17 cellular contexts compared by ENCODE assay signal in genomic region chr14:50012644-50013043, GRCh38.
DNase-seq lines count a peak whose midpoint lies in the region; ATAC-seq and TF ChIP-seq lines count a peak whose summit lies in the region.
"Had no signal": no experiment of that assay in that cellular context is flagged by ENCODE, and none has a peak within 500 bp of the region (broad histone marks: within the 10 kb centered on the region; RNA-seq: fewer than 3 reads in every experiment).

No MANE protein-coding gene starts in this region.

- H3K9me3 ChIP-seq in IMR-90 (ENCODE audit: control insufficient read depth, insufficient read depth, low read length) (no peaks in the 10 kb centered on the region), mammary epithelial cell (replicated peaks; ENCODE audit: insufficient read depth, low read length) (no peaks in the 10 kb centered on the region)

- H4K91ac ChIP-seq in IMR-90 (ENCODE audit: insufficient read depth, low read depth, low read length), result peak overlapping the region; percentile 4; the same call in 1 of the 2 replicates

- H3K27me3 ChIP-seq in IMR-90 (ENCODE audit: control insufficient read depth, insufficient read depth, low read length) (no peaks in the 10 kb centered on the region), mammary epithelial cell (ENCODE audit: insufficient read depth, low read length) (no peaks in the 10 kb centered on the region)

- H3K4me1 Mint-ChIP-seq in mesothelial cell of epicardium, result peaks cover 17% of the 10 kb centered on the region
- peaks cover 40% of the 10 kb centered on the region for H3K4me1 Mint-ChIP-seq in activated CD8-positive, alpha-beta T cell treated with anti-CD3 and anti-CD28 coated beads, Interleukin-2, amount 10 ng/mL, durations not matched to agents 7 days and 5 days (ENCODE audit: low read depth)

- intact Hi-C loops in IMR-90 (cut with micrococcal nuclease), result no loop called here
- intact Hi-C loops in mammary epithelial cell (cut with micrococcal nuclease), result no loop called here

- H3K36me3 ChIP-seq in IMR-90 (ENCODE audit: control insufficient read depth, insufficient read depth, low read length) (no peaks in the 10 kb centered on the region), mammary epithelial cell (ENCODE audit: insufficient read depth, low read length) (no peaks in the 10 kb centered on the region)

- DNase-seq in AG20443 (ENCODE audit: low spot score) (peak; percentile 72), IMR-90 (peak; percentile 78), mammary epithelial cell (peak; percentile 62), mesothelial cell of epicardium (ENCODE audit: low spot score in 2 of 2, unreplicated experiment in 2 of 2) (no peak), NCI-H187 treated with DMSO at 0.1 percent for 48 hours (lab: John Stamatoyannopoulos, UW) (no peak), amygdala (lab: John Stamatoyannopoulos, UW) (no peak), NCI-H2029 (lab: John Stamatoyannopoulos, UW) (no peak)
- DNase-seq in activated CD8-positive, alpha-beta T cell treated with anti-CD3 and anti-CD28 coated beads, Interleukin-2, amount 10 ng/mL, durations not matched to agents 7 days and 5 days, result no peak
- DNase-seq: caudate nucleus; KBM-7; NCI-H1105 treated with DMSO at 0.1 percent for 48 hours; occipital lobe; stimulated activated CD4-positive, alpha-beta T cell treated with anti-CD3 and anti-CD28 coated beads, Interleukin-4, amount 100 ng/mL, for 4 hours; T-helper 9 cell had no signal

- dilution Hi-C loops in IMR-90 (cut with HindIII; ENCODE audit: low sequenced_read_pairs, unreplicated experiment), result no loop called here
- dilution Hi-C loops in mammary epithelial cell (cut with HindIII; ENCODE audit: low sequenced_read_pairs), result no loop called here

- no peak overlapping the region for H2BK5ac ChIP-seq in IMR-90 (ENCODE audit: low read depth, low read length, poor library complexity, severe bottlenecking)

- BruUV-seq in IMR-90 (replicated peaks; lab: Mats Ljungman, UMichigan) (no TSS peak), mammary epithelial cell (replicated peaks; lab: Mats Ljungman, UMichigan) (no TSS peak)

- H3K79me1 ChIP-seq in IMR-90 (ENCODE audit: low read depth in 1 of 2, low read length in 2 of 2), result no peaks in the 10 kb centered on the region

- no peaks in the 10 kb centered on the region for H3K9me3 Mint-ChIP-seq in mesothelial cell of epicardium
- no peaks in the 10 kb centered on the region for H3K9me3 Mint-ChIP-seq in activated CD8-positive, alpha-beta T cell treated with anti-CD3 and anti-CD28 coated beads, Interleukin-2, amount 10 ng/mL, durations not matched to agents 7 days and 5 days (ENCODE audit: insufficient read depth)
- H3K9me3 Mint-ChIP-seq: activated naive CD4-positive, alpha-beta T cell treated with anti-CD3 and anti-CD28 coated beads, Interleukin-2, amount 50 U/mL, for 24 hours; memory B cell had no signal

- peak overlapping the region; percentile 67; the same call in 1 of the 2 replicates for H2BK120ac ChIP-seq in IMR-90 (ENCODE audit: low read depth, low read length)

- H3K4me2 ChIP-seq in IMR-90 (ENCODE audit: low read depth, low read length) (no peak overlapping the region), mammary epithelial cell (ENCODE audit: insufficient read depth, low read depth, low read length) (no peak overlapping the region)

- H2BK15ac ChIP-seq in IMR-90 (ENCODE audit: low read depth, low read length), result peak overlapping the region; percentile 54; the same call in 1 of the 3 replicates

- no peak for TF ChIP-seq RAD21 in IMR-90 (IDR thresholded peaks at IDR 0.05; ENCODE audit: low read length)

- H3K9ac ChIP-seq in IMR-90 (ENCODE audit: low read depth, low read length) (no peak overlapping the region), mammary epithelial cell (ENCODE audit: insufficient read depth, low read length) (peak overlapping the region; percentile 29)

- H4K20me1 ChIP-seq in IMR-90 (ENCODE audit: insufficient read depth, low read length), result no peaks in the 10 kb centered on the region
- no peaks in the 10 kb centered on the region for H4K20me1 ChIP-seq in mammary epithelial cell (ENCODE audit: insufficient read depth, low read length)

- no peak overlapping the region; the same call in 1 of the 2 replicates for H2BK20ac ChIP-seq in IMR-90 (ENCODE audit: low read depth, low read length)

- CTCF ChIA-PET in IMR-90 (lab: Yijun Ruan, JAX) (interaction anchor here (0.9 kb wide), 1 partner anchor 12 kb away, joined by 3 read pairs; no protein-coding TSS in a partner anchor), mammary epithelial cell (lab: Charles Lee; ENCODE audit: low non-redundant PET) (interaction anchor here (0.6 to 1.1 kb wide), 3 partner anchors 26 to 150 kb away, joined by 5 to 8 read pairs (median 5); no protein-coding TSS in a partner anchor)
- CTCF ChIA-PET in activated CD8-positive, alpha-beta T cell treated with anti-CD3 and anti-CD28 coated beads, Interleukin-2, amount 10 ng/mL, durations not matched to agents 7 days and 5 days (lab: Charles Lee), result interaction anchor here (1.2 kb wide), 1 partner anchor 73 kb away, joined by 3 read pairs; no protein-coding TSS in a partner anchor

- no peak overlapping the region for H2AK9ac ChIP-seq in IMR-90 (replicated peaks; ENCODE audit: low read depth, low read length, poor library complexity)

- peak overlapping the region; percentile 14; the same call in 1 of the 2 replicates for H3K14ac ChIP-seq in IMR-90 (replicated peaks; ENCODE audit: low read depth, low read length)

- no peak overlapping the region for H3K23ac ChIP-seq in IMR-90 (ENCODE audit: low read depth, low read length)

- peak overlapping the region; percentile 91 for H2AK5ac ChIP-seq in IMR-90 (ENCODE audit: low read depth, low read length)

- H3K4ac ChIP-seq in IMR-90 (ENCODE audit: low read depth, low read length), result peak overlapping the region; percentile 20; the same call in 1 of the 2 replicates

- no peak for TF ChIP-seq POLR2A in IMR-90 (IDR thresholded peaks at IDR 0.05; ENCODE audit: low read depth, low read length)

- peaks cover 5% of the 10 kb centered on the region for H3K9me1 ChIP-seq in IMR-90 (ENCODE audit: insufficient read depth, low read length)

- no peaks in the 10 kb centered on the region for H3K79me2 ChIP-seq in mammary epithelial cell (ENCODE audit: insufficient read depth, low read length)

- in situ Hi-C loops in IMR-90 (cut with MboI; ENCODE audit: low sequenced_read_pairs) (no loop called here), mammary epithelial cell (cut with MboI; ENCODE audit: low sequenced_read_pairs in 2 of 2) (no loop called here)

- H3K56ac ChIP-seq in IMR-90 (ENCODE audit: extremely low read depth, insufficient read depth, low read length), result no peak overlapping the region

- POLR2A ChIA-PET in IMR-90 (lab: Charles Lee; ENCODE audit: unreplicated experiment), result interaction anchor here (0.6 kb wide), 1 partner anchor 144 kb away, joined by 3 read pairs; no protein-coding TSS in a partner anchor
- POLR2A ChIA-PET in activated CD8-positive, alpha-beta T cell treated with anti-CD3 and anti-CD28 coated beads, Interleukin-2, amount 10 ng/mL, durations not matched to agents 7 days and 5 days (lab: Charles Lee), result interaction anchor here (0.7 to 1.5 kb wide), 3 partner anchors 9 to 103 kb away, joined by 3 to 4 read pairs (median 3); no protein-coding TSS in a partner anchor

- no peaks in the 10 kb centered on the region for H3K27me3 Mint-ChIP-seq in mesothelial cell of epicardium (ENCODE audit: low read depth)
- H3K27me3 Mint-ChIP-seq in activated CD8-positive, alpha-beta T cell treated with anti-CD3 and anti-CD28 coated beads, Interleukin-2, amount 10 ng/mL, durations not matched to agents 7 days and 5 days (ENCODE audit: low read depth), result no peaks in the 10 kb centered on the region
- H3K27me3 Mint-ChIP-seq: activated naive CD4-positive, alpha-beta T cell treated with anti-CD3 and anti-CD28 coated beads, Interleukin-2, amount 50 U/mL, for 24 hours; memory B cell had no signal

- peak; percentile 33 for ATAC-seq in IMR-90 (ENCODE audit: low read depth)
- ATAC-seq in activated CD8-positive, alpha-beta T cell treated with anti-CD3 and anti-CD28 coated beads, Interleukin-2, amount 10 ng/mL, durations not matched to agents 7 days and 5 days, result no peak
- ATAC-seq: sciatic nerve had no signal

- peak overlapping the region; percentile 34 for H3K18ac ChIP-seq in IMR-90 (ENCODE audit: low read depth, low read length)

- TF ChIP-seq CTCF in IMR-90 (conservative IDR thresholded peaks at IDR 0.05; ENCODE audit: low read depth, low read length) (no peak), mammary epithelial cell (conservative IDR thresholded peaks at IDR 0.05 in 1 of 2, IDR thresholded peaks at IDR 0.05 in 1 of 2; ENCODE audit: extremely low read depth in 1 of 2, insufficient read depth in 1 of 2, low read depth in 1 of 2, low read length in 2 of 2) (no peak), mesothelial cell of epicardium (IDR thresholded peaks at IDR 0.05; ENCODE audit: unreplicated experiment) (no peak)

- H3K27ac ChIP-seq in IMR-90 (ENCODE audit: insufficient read depth, low read length) (no peak overlapping the region), mammary epithelial cell (ENCODE audit: insufficient read depth, low read depth, low read length) (peak overlapping the region; percentile 92)

- H3K4me1 ChIP-seq in IMR-90 (ENCODE audit: control insufficient read depth, insufficient read depth, low read length) (peaks cover 17% of the 10 kb centered on the region), mammary epithelial cell (ENCODE audit: insufficient read depth, low read length) (peaks cover 46% of the 10 kb centered on the region)

- H4K8ac ChIP-seq in IMR-90 (ENCODE audit: low read depth in 2 of 2, low read length in 2 of 2), result peak overlapping the region in 1 of 2 experiments; percentile 22; a peak in 1 of 4 replicates

- H3K4me3 ChIP-seq in IMR-90 (ENCODE audit: insufficient read depth, low read depth, low read length) (no peak overlapping the region), mammary epithelial cell (replicated peaks in 1 of 3; ENCODE audit: insufficient read depth in 1 of 3, low read depth in 2 of 3, low read length in 3 of 3) (no peak overlapping the region)

- H2AFZ ChIP-seq in IMR-90 (replicated peaks; ENCODE audit: low read length, poor library complexity), result peak overlapping the region; percentile 53
- H2AFZ ChIP-seq in mammary epithelial cell (ENCODE audit: low read depth, low read length), result peak overlapping the region; percentile 17

- H3K4me3 Mint-ChIP-seq in mesothelial cell of epicardium, result no peak overlapping the region
- H3K4me3 Mint-ChIP-seq in activated CD8-positive, alpha-beta T cell treated with anti-CD3 and anti-CD28 coated beads, Interleukin-2, amount 10 ng/mL, durations not matched to agents 7 days and 5 days, result no peak overlapping the region
- H3K4me3 Mint-ChIP-seq: activated naive CD4-positive, alpha-beta T cell treated with anti-CD3 and anti-CD28 coated beads, Interleukin-2, amount 50 U/mL, for 24 hours; memory B cell had no signal

- peak overlapping the region; percentile 83 for H3K27ac Mint-ChIP-seq in mesothelial cell of epicardium
- no peak overlapping the region for H3K27ac Mint-ChIP-seq in activated CD8-positive, alpha-beta T cell treated with anti-CD3 and anti-CD28 coated beads, Interleukin-2, amount 10 ng/mL, durations not matched to agents 7 days and 5 days

- no peak overlapping the region for H4K5ac ChIP-seq in IMR-90 (ENCODE audit: low read depth, low read length)

- H3K36me3 Mint-ChIP-seq in mesothelial cell of epicardium, result no peaks in the 10 kb centered on the region
- H3K36me3 Mint-ChIP-seq in activated CD8-positive, alpha-beta T cell treated with anti-CD3 and anti-CD28 coated beads, Interleukin-2, amount 10 ng/mL, durations not matched to agents 7 days and 5 days (ENCODE audit: low read depth), result peaks cover 44% of the 10 kb centered on the region

Comparison
In these comparisons a context has a peak if more than half of its experiments do, and no peak if none do; other contexts are left out.
1. DNase-seq: peak in AG20443 (single experiment), IMR-90 (single experiment) and mammary epithelial cell (single experiment); none in mesothelial cell of epicardium (0 of 2), NCI-H187 treated with DMSO at 0.1 percent for 48 hours (single experiment), activated CD8-positive, alpha-beta T cell treated with anti-CD3 and anti-CD28 coated beads, Interleukin-2, amount 10 ng/mL, durations not matched to agents 7 days and 5 days (single experiment), amygdala (0 of 56) and NCI-H2029 (single experiment).